19 cellular contexts compared by ENCODE assay signal in genomic region chr7:34240450-34240849, GRCh38.
"Had no signal": no experiment of that assay in that cellular context is flagged by ENCODE, and none has a peak within 500 bp of the region (broad histone marks: within the 10 kb centered on the region; RNA-seq: fewer than 3 reads in every experiment).

No MANE protein-coding gene starts in this region.

- H3K27me3 ChIP-seq: colonic mucosa, neutrophil, right lobe of liver had no signal

- H3K27ac ChIP-seq: colonic mucosa, heart left ventricle, neutrophil, psoas muscle, right lobe of liver, spleen, stomach had no signal

- H3K9me3 ChIP-seq: colonic mucosa, heart left ventricle, neutrophil, psoas muscle, right lobe of liver had no signal

- H3K4me1 ChIP-seq: colonic mucosa, heart left ventricle, psoas muscle, right lobe of liver, spleen, stomach had no signal

- DNase-seq: colonic mucosa; dermis blood vessel endothelial cell; heart left ventricle; hippocampal formation; left colon; left ventricle myocardium superior; naive thymus-derived CD4-positive, alpha-beta T cell; nephron progenitor cell; psoas muscle; retina; right lobe of liver; spleen; stimulated activated CD4-positive, alpha-beta T cell treated with anti-CD3 and anti-CD28 coated beads, Interleukin-15, amount 100 ng/mL, for 24 hours; stimulated activated CD4-positive, alpha-beta T cell treated with anti-CD3 and anti-CD28 coated beads, Interleukin-1b, Interleukin-23, amount 100 ng/mL, for 48 hours; stimulated activated naive CD4-positive, alpha-beta T cell; stomach; substantia nigra; trophoblast cell had no signal

- H3K36me3 ChIP-seq: colonic mucosa, heart left ventricle, neutrophil, right lobe of liver, spleen, stomach had no signal

- H3K4me3 ChIP-seq: colonic mucosa, heart left ventricle, psoas muscle, right lobe of liver, spleen, stomach had no signal
